Comparison of ENCODE assay signal across 12 cellular contexts in the genomic region with DNA sequence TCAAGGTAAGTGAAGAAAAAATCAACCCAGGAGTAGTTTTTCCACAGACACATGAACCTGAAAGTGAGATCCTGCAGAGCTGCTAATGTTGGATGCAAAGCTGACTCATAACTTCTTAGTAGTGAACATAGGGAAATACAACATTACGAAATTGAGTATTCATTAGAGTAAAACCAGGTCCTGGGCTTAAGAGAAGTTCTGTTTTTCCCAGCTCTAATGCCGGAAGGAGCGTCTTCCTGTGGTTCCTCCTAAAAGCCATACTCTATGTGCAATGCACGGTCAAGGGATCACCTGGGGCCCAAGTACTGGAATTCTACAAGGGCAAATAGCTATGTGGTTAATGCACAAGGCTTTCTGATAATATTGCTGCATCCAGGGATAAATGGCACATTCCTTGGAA.
A peak's percentile ranks its signal among the peaks of the same experiment; 100 is the strongest.
DNase-seq lines count a peak whose midpoint lies in the region; ATAC-seq and TF ChIP-seq lines count a peak whose summit lies in the region.
"Had no signal": no experiment of that assay in that cellular context is flagged by ENCODE, and none has a peak within 500 bp of the region (broad histone marks: within the 10 kb centered on the region; RNA-seq: fewer than 3 reads in every experiment).

No MANE protein-coding gene starts in this region.

- no peak overlapping the region for H3K9ac ChIP-seq in subcutaneous abdominal adipose tissue (ENCODE audit: low read length in 5 of 5)
- no peak overlapping the region for H3K9ac ChIP-seq in neuronal stem cell (ENCODE audit: low read depth, low read length, poor library complexity)

- H3K4ac ChIP-seq in neuronal stem cell (ENCODE audit: low read length), result no peak overlapping the region

- H3K4me2 ChIP-seq in neuronal stem cell (ENCODE audit: insufficient read depth, low read length, poor library complexity, severe bottlenecking), result no peak overlapping the region

- TF ChIP-seq CTCF in fibroblast of villous mesenchyme (IDR thresholded peaks at IDR 0.05; ENCODE audit: insufficient read depth, low read depth, low read length), result no peak
- no peak for TF ChIP-seq CTCF in mesothelial cell of epicardium (IDR thresholded peaks at IDR 0.05; ENCODE audit: unreplicated experiment)

- H2BK5ac ChIP-seq in neuronal stem cell (ENCODE audit: low read length), result no peak overlapping the region

- H2AFZ ChIP-seq in neuronal stem cell (ENCODE audit: low read length), result no peak overlapping the region

- peaks cover 2 to 16% (median 10%) of the 10 kb centered on the region in 5 donors for H3K4me1 ChIP-seq in subcutaneous abdominal adipose tissue (ENCODE audit: control insufficient read depth in 5 of 5, insufficient read depth in 5 of 5, low read length in 5 of 5)
- peaks cover 0 to 4% of the 10 kb centered on the region in 2 donors for H3K4me1 ChIP-seq in neuronal stem cell (ENCODE audit: control insufficient read depth in 2 of 2, insufficient read depth in 1 of 2, low read depth in 1 of 2, low read length in 2 of 2)
- H3K4me1 ChIP-seq: testis had no signal

- no peak overlapping the region for H3K18ac ChIP-seq in neuronal stem cell (ENCODE audit: low read length)

- no peak overlapping the region for H4K8ac ChIP-seq in neuronal stem cell (ENCODE audit: low read depth, low read length)

- no peak overlapping the region for H3K14ac ChIP-seq in neuronal stem cell (ENCODE audit: low read length)

- no peak overlapping the region for H3K23ac ChIP-seq in neuronal stem cell (ENCODE audit: low read depth, low read length, poor library complexity)

- no CpG with 5 or more reads among the region's 4 CpGs for WGBS in neuronal stem cell (ENCODE audit: extremely low coverage in 2 of 2, insufficient read length in 2 of 2, insufficient replicate concordance in 1 of 2), 2 donors

- H3K4me3 ChIP-seq in fibroblast of villous mesenchyme (ENCODE audit: low read depth, low read length) (no peak overlapping the region), subcutaneous abdominal adipose tissue (ENCODE audit: low read depth in 1 of 5, low read length in 5 of 5) (no peak overlapping the region), neuronal stem cell (ENCODE audit: low read length in 2 of 2) (no peak overlapping the region)
- H3K4me3 ChIP-seq: ascending aorta, testis had no signal

- H3K27me3 Mint-ChIP-seq in activated naive CD4-positive, alpha-beta T cell treated with anti-CD3 and anti-CD28 coated beads, Interleukin-2, amount 50 U/mL, for 24 hours, result no peaks in the 10 kb centered on the region
- H3K27me3 Mint-ChIP-seq in mesothelial cell of epicardium (ENCODE audit: low read depth), result no peaks in the 10 kb centered on the region

- H2BK15ac ChIP-seq in neuronal stem cell (ENCODE audit: low read length), result no peak overlapping the region

- H2BK120ac ChIP-seq in neuronal stem cell (ENCODE audit: low read depth, low read length), result no peak overlapping the region

- peaks cover 5% of the 10 kb centered on the region for H3K79me1 ChIP-seq in neuronal stem cell (ENCODE audit: low read depth, low read length)

- no peaks in the 10 kb centered on the region for H3K9me3 Mint-ChIP-seq in activated naive CD4-positive, alpha-beta T cell treated with anti-CD3 and anti-CD28 coated beads, Interleukin-2, amount 50 U/mL, for 24 hours
- peaks cover 6% of the 10 kb centered on the region for H3K9me3 Mint-ChIP-seq in mesothelial cell of epicardium

- DNase-seq in activated naive CD4-positive, alpha-beta T cell (lab: John Stamatoyannopoulos, UW), result no peak
- DNase-seq in fibroblast of villous mesenchyme (ENCODE audit: low read depth) (peak; percentile 93), neuronal stem cell (ENCODE audit: low spot score) (no peak), mesothelial cell of epicardium (ENCODE audit: low spot score in 2 of 2, unreplicated experiment in 2 of 2) (no peak)
- DNase-seq: ACHN; activated CD4-positive, alpha-beta T cell treated with anti-CD3 and anti-CD28 coated beads, Interleukin-2, amount 50 U/mL, for 48 hours; testis had no signal

- H3K27ac Mint-ChIP-seq in activated naive CD4-positive, alpha-beta T cell treated with anti-CD3 and anti-CD28 coated beads, Interleukin-2, amount 50 U/mL, for 24 hours, result peak overlapping the region; percentile 60
- no peak overlapping the region for H3K27ac Mint-ChIP-seq in mesothelial cell of epicardium

- no peak overlapping the region for H2AK5ac ChIP-seq in neuronal stem cell (ENCODE audit: low read depth, low read length)

- no peaks in the 10 kb centered on the region for H3K27me3 ChIP-seq in subcutaneous abdominal adipose tissue (ENCODE audit: control insufficient read depth in 5 of 5, insufficient read depth in 4 of 5, low read length in 5 of 5)
- H3K27me3 ChIP-seq in neuronal stem cell (ENCODE audit: control insufficient read depth in 3 of 3, insufficient read depth in 3 of 3, low read depth in 1 of 3, low read length in 3 of 3), result no peaks in the 10 kb centered on the region
- H3K27me3 ChIP-seq: ascending aorta, testis had no signal

- H3K27ac ChIP-seq in subcutaneous abdominal adipose tissue (ENCODE audit: low read depth, low read length) (peak overlapping the region; percentile 28), neuronal stem cell (replicated peaks; ENCODE audit: low read length) (no peak overlapping the region)
- H3K27ac ChIP-seq: testis had no signal

- H3K36me3 ChIP-seq in subcutaneous abdominal adipose tissue (ENCODE audit: control insufficient read depth in 5 of 5, insufficient read depth in 5 of 5, low read length in 5 of 5) (peaks cover 0 to 9% (median 4%) of the 10 kb centered on the region in 5 donors), neuronal stem cell (replicated peaks in 1 of 2; ENCODE audit: control insufficient read depth in 2 of 2, insufficient read depth in 2 of 2, low read length in 2 of 2) (peaks cover 0 to 16% of the 10 kb centered on the region in 2 donors)

- H2BK12ac ChIP-seq in neuronal stem cell (ENCODE audit: low read length), result no peak overlapping the region

- H4K91ac ChIP-seq in neuronal stem cell (ENCODE audit: low read depth, low read length, poor library complexity), result no peak overlapping the region

- peaks cover 90% of the 10 kb centered on the region for H3K4me1 Mint-ChIP-seq in activated naive CD4-positive, alpha-beta T cell treated with anti-CD3 and anti-CD28 coated beads, Interleukin-2, amount 50 U/mL, for 24 hours
- peaks cover 22% of the 10 kb centered on the region for H3K4me1 Mint-ChIP-seq in mesothelial cell of epicardium

- H3K9me3 ChIP-seq in subcutaneous abdominal adipose tissue (ENCODE audit: control insufficient read depth in 5 of 5, low read length in 5 of 5) (peaks cover 0 to 2% (median 0%) of the 10 kb centered on the region in 5 donors), neuronal stem cell (replicated peaks in 1 of 2; ENCODE audit: control insufficient read depth in 2 of 2, insufficient read depth in 1 of 2, low read depth in 1 of 2, low read length in 2 of 2) (peaks cover 0 to 14% of the 10 kb centered on the region in 2 donors)
- H3K9me3 ChIP-seq: ascending aorta, testis had no signal

- ATAC-seq in SK-N-SH treated with all-trans-retinoic acid at 6 μM for 48 hours (peak; percentile 61), GM21786 (IDR thresholded peaks at IDR 0.05; ENCODE audit: unreplicated experiment) (no peak)

- H3K4me3 Mint-ChIP-seq in activated naive CD4-positive, alpha-beta T cell treated with anti-CD3 and anti-CD28 coated beads, Interleukin-2, amount 50 U/mL, for 24 hours, result no peak overlapping the region
- no peak overlapping the region for H3K4me3 Mint-ChIP-seq in mesothelial cell of epicardium

- H3K36me3 Mint-ChIP-seq in activated naive CD4-positive, alpha-beta T cell treated with anti-CD3 and anti-CD28 coated beads, Interleukin-2, amount 50 U/mL, for 24 hours, result peaks cover 17% of the 10 kb centered on the region
- H3K36me3 Mint-ChIP-seq in mesothelial cell of epicardium, result peaks cover 14% of the 10 kb centered on the region

TF ChIP-seq in SK-N-SH treated with all-trans-retinoic acid at 6 μM for 48 hours, 23 proteins besides CTCF, POLR2A, EP300 and RAD21:
- no peak for TF ChIP-seq PPARA (CRISPR knock-in tag; IDR thresholded peaks at IDR 0.05; ENCODE audit: borderline replicate concordance)
- TF ChIP-seq ZNF70 (CRISPR knock-in tag; IDR thresholded peaks at IDR 0.05), result no peak
- TF ChIP-seq, protein P1, sequence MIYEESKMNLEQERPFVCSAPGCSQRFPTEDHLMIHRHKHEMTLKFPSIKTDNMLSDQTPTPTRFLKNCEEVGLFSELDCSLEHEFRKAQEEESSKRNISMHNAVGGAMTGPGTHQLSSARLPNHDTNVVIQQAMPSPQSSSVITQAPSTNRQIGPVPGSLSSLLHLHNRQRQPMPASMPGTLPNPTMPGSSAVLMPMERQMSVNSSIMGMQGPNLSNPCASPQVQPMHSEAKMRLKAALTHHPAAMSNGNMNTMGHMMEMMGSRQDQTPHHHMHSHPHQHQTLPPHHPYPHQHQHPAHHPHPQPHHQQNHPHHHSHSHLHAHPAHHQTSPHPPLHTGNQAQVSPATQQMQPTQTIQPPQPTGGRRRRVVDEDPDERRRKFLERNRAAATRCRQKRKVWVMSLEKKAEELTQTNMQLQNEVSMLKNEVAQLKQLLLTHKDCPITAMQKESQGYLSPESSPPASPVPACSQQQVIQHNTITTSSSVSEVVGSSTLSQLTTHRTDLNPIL (CRISPR knock-in tag; IDR thresholded peaks at IDR 0.05; ENCODE audit: low read depth), result no peak
- TF ChIP-seq OSR1 (CRISPR knock-in tag; IDR thresholded peaks at IDR 0.05), result no peak
- no peak for TF ChIP-seq TCF4 (CRISPR knock-in tag; IDR thresholded peaks at IDR 0.05; ENCODE audit: borderline replicate concordance)
